Comparison of ENCODE assay signal across 1 cellular context in the genomic region with DNA sequence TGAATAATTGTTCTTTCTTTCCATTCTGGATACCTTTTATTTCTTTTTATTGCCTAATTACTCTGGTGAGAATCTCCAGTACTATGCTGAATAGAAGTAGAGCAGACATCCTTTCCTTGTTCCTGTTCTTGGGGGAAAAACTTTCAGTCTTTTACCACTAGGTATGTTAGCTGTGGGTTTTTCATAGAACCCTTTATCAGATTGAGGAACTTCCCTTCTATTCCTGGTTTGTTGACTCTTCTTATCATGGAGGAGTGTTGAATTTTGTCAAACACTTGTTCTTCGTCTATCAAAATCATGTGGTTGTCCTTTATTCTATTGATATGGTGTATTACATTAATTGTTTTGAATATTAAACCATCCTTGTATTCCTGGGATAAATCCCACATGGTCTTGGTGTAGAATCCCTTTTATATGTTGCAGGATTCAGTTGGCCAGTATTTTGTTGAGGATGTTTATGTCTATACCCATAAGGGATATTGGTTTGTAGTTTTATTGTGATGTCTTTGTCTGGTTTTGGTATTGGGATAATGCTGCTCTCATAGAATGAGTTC.
A peak's percentile ranks its signal among the peaks of the same experiment; 100 is the strongest.
TF ChIP-seq lines count a peak whose summit lies in the region.

No MANE protein-coding gene starts in this region.

TF ChIP-seq in K562, 482 proteins besides CTCF, POLR2A, EP300 and RAD21:
- TF ChIP-seq ARID1B (IDR thresholded peaks at IDR 0.05): 0 out of 2 replicates have a peak, but pooled peaks have one; percentile 12
- peak; percentile 53 for TF ChIP-seq L3MBTL2 (IDR thresholded peaks at IDR 0.05)
- TF ChIP-seq RAD51 (IDR thresholded peaks at IDR 0.05; ENCODE audit: borderline replicate concordance, low read depth): no peak
- no peak for TF ChIP-seq ARNT (IDR thresholded peaks at IDR 0.05)
- TF ChIP-seq MEF2D (tag; conservative IDR thresholded peaks at IDR 0.05; ENCODE audit: low read depth): peak; percentile 72
- no peak for TF ChIP-seq ZZZ3 (IDR thresholded peaks at IDR 0.05)
- TF ChIP-seq SPI1 (IDR thresholded peaks at IDR 0.05; ENCODE audit: borderline replicate concordance, low read depth, low read length): peak; percentile 28; the same call in 1 of the 2 replicates
- TF ChIP-seq ZNF174 (CRISPR knock-in tag; IDR thresholded peaks at IDR 0.05): no peak
- no peak for TF ChIP-seq RHOXF2B (CRISPR knock-in tag; conservative IDR thresholded peaks at IDR 0.05)
- TF ChIP-seq ZNF324 (CRISPR knock-in tag; IDR thresholded peaks at IDR 0.05): peak; percentile 94
- no peak for TF ChIP-seq ZC3H8 (IDR thresholded peaks at IDR 0.05)
- TF ChIP-seq BMI1 (IDR thresholded peaks at IDR 0.05; ENCODE audit: low read length): no peak
- TF ChIP-seq, protein P1, sequence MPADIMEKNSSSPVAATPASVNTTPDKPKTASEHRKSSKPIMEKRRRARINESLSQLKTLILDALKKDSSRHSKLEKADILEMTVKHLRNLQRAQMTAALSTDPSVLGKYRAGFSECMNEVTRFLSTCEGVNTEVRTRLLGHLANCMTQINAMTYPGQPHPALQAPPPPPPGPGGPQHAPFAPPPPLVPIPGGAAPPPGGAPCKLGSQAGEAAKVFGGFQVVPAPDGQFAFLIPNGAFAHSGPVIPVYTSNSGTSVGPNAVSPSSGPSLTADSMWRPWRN (IDR thresholded peaks at IDR 0.05; ENCODE audit: low read depth): 0 out of 2 replicates have a peak, but pooled peaks have one; percentile 40
- TF ChIP-seq, protein P2, sequence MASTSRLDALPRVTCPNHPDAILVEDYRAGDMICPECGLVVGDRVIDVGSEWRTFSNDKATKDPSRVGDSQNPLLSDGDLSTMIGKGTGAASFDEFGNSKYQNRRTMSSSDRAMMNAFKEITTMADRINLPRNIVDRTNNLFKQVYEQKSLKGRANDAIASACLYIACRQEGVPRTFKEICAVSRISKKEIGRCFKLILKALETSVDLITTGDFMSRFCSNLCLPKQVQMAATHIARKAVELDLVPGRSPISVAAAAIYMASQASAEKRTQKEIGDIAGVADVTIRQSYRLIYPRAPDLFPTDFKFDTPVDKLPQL (IDR thresholded peaks at IDR 0.05; ENCODE audit: extremely low read depth, insufficient read length): no peak
- TF ChIP-seq SMARCE1 (IDR thresholded peaks at IDR 0.05): peak; percentile 82; the same call in 1 of the 2 replicates
- no peak for TF ChIP-seq ZNF444 (CRISPR knock-in tag; IDR thresholded peaks at IDR 0.05)
- peak in 1 of 2 experiments; percentile 94; a peak in 2 of 4 replicates for TF ChIP-seq FOXA3 (CRISPR knock-in tag; conservative IDR thresholded peaks at IDR 0.05 in 1 of 2, IDR thresholded peaks at IDR 0.05 in 1 of 2)
- no peak for TF ChIP-seq TARDBP (IDR thresholded peaks at IDR 0.05)
- TF ChIP-seq SOX6 (IDR thresholded peaks at IDR 0.05): peak; percentile 48; the same call in 1 of the 2 replicates
- no peak for TF ChIP-seq ILF3 (IDR thresholded peaks at IDR 0.05; ENCODE audit: borderline replicate concordance)
- TF ChIP-seq ZBTB1 (CRISPR knock-in tag; IDR thresholded peaks at IDR 0.05; ENCODE audit: borderline replicate concordance, low read depth): no peak
- TF ChIP-seq CBX2 (IDR thresholded peaks at IDR 0.05; ENCODE audit: insufficient read depth, low read length, poor library complexity, severe bottlenecking): no peak
- TF ChIP-seq ADNP (tag; IDR thresholded peaks at IDR 0.05): no peak
- TF ChIP-seq PHF8 (IDR thresholded peaks at IDR 0.05; ENCODE audit: borderline replicate concordance, low read length): no peak
- no peak for TF ChIP-seq HDAC8 (tag; IDR thresholded peaks at IDR 0.05)
- no peak for TF ChIP-seq PHF21A (IDR thresholded peaks at IDR 0.05; ENCODE audit: borderline replicate concordance, low read depth)
TF ChIP-seq in K562: peak in this region for 9.
